Comparison of ENCODE assay signal across 8 cellular contexts in the genomic region with DNA sequence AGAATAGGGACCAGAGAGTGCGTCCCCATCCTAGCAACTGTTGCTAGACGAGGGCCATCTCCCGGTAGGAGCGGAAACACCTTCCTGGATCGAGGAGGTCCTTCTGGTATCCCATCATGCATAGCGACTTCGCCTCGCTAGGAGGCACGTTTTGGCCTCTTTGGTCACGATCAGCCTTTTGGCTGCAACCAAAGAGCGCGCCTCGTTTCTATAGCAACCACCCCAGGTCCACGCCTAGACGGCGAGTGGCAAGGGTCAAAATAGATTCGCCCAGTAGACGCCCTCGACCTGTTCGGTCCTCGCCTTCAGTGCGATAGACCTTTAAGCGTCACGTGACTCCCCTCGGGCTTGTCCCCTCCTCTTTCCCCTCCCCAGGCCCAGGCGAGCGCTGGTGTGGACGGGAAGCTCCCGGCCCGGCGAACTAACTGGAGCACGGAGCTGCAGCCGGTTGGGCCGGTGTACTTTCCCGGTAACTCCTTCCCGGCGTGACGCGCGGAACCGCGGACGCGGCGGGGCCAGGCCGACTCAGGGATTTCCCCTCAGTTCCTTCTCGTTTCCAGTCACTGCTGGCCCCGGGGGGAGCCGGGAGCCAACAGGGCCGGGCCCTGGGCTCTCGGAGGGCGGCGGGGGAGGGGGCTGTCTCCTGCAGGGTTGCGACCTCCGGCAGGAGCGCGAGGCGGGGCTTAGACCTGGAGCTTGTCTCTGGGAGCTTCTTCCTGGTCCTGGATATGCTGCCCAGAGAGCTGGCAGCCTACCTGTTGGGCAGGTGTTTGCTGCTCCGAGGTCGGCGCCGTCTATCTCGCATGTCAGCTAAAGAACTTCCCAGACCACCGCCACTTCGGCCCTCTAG. TPM values are rescaled to one million over a fixed set of nuclear protein-coding genes. Genes with fewer than 3 reads are reported as not detected.
DNase-seq lines count a peak whose midpoint lies in the region; ATAC-seq, FAIRE-seq and TF ChIP-seq lines count a peak whose summit lies in the region.

DNAJC16 (plus strand) TSS at position 359 of the 850 bp plus-strand sequence. CDS start 2,258 bp downstream, outside the sequence.

- H3K4me3 ChIP-seq in AG10803 (ENCODE audit: low read length) = peak within 1 kb of the TSS; percentile 83
- peak within 1 kb of the TSS; percentile 86 to 92 for H3K4me3 ChIP-seq in kidney (ENCODE audit: low read length in 2 of 2)

- no peaks in the 10 kb centered on the region for H3K9me3 ChIP-seq in kidney (ENCODE audit: control insufficient read depth in 1 of 2, low read length in 2 of 2)

- H3K36me3 ChIP-seq in kidney (ENCODE audit: control insufficient read depth in 1 of 2, insufficient read depth in 2 of 2, low read length in 2 of 2) = no peaks in the 10 kb centered on the region

- peak; percentile 91 for FAIRE-seq in kidney (lab: Jason Lieb, UNC)

- peak within 1 kb of the TSS; percentile 92 for H3K9ac ChIP-seq in kidney (ENCODE audit: low read length in 2 of 2)

- peak; percentile 51 for TF ChIP-seq CTCF in AG10803 (conservative IDR thresholded peaks at IDR 0.05; ENCODE audit: low read length)
- no peak for TF ChIP-seq CTCF in kidney (IDR thresholded peaks at IDR 0.05; ENCODE audit: borderline replicate concordance, extremely low read depth, insufficient read depth)

- DNase-seq in AG10803 (ENCODE audit: low read depth) = peak; percentile 100
- peak; percentile 100 for DNase-seq in NCI-H446 treated with DMSO at 0.1 percent for 48 hours (lab: John Stamatoyannopoulos, UW)
- DNase-seq in activated CD4-positive, CD25-positive, alpha-beta regulatory T cell treated with anti-CD3 and anti-CD28 coated beads, Interleukin-2, amount 50 U/mL, for 72 hours = peak; percentile 92
- peak; percentile 93 for DNase-seq in cerebellum (ENCODE audit: low spot score)
- DNase-seq in kidney = peak; percentile 100
- peak; percentile 96 to 97 for DNase-seq in stimulated activated CD4-positive, alpha-beta T cell treated with anti-CD3 and anti-CD28 coated beads, Interleukin-15, amount 100 ng/mL, for 48 hours (ENCODE audit: low read depth in 2 of 2)

- ATAC-seq in GM19025 (IDR thresholded peaks at IDR 0.05; ENCODE audit: low read depth, unreplicated experiment) (peak; percentile 49), HG03354 (IDR thresholded peaks at IDR 0.05; ENCODE audit: poor library complexity, severe bottlenecking, unreplicated experiment) (peak; percentile 52)

- peak within 1 kb of the TSS; percentile 99 to 100 for H3K27ac ChIP-seq in kidney (ENCODE audit: low read depth in 2 of 2, low read length in 2 of 2)

- peaks cover 17 to 19% of the 10 kb centered on the region in 2 donors for H3K4me1 ChIP-seq in kidney (ENCODE audit: control insufficient read depth in 1 of 2, insufficient read depth in 1 of 2, low read depth in 1 of 2, low read length in 2 of 2)

- intact Hi-C loops in kidney (cut with DNase I) = no loop called here

RNA-seq across cellular contexts. Expression of gene DNAJC16, which starts in this region (rescaled TPM):
- total RNA-seq in cerebellum (14.2 TPM), kidney (30.1 TPM)
- polyA plus RNA-seq in kidney (ENCODE audit: insufficient read depth, low read depth, low replicate concordance) = 7.6 TPM

Comparison
In these comparisons a context has a peak if more than half of its experiments do, and no peak if none do; other contexts are left out.
1. Peak in every context shown above with its lines: DNase-seq, ATAC-seq, H3K4me3 ChIP-seq and H3K27ac ChIP-seq.